In the genomic region with DNA sequence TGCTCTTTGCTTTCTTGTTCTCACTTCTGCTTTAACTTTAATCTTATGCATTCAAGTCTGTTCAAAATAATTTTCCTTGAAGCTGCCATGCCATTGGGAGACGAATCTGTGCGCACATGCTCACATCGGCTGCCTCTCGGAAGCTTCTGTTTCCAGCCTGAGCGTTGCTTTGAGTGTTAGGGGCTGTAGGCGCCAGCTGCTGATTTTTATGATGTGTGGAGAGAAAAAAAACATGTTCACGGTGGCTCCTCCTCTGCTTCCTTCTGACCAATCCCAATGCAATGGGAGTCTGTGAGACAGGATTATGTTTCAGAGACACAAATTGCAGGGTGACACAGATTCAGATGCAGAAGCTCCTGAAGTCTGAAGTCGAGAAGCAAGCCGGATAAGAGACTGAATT, we compare ENCODE assay signal across 9 cellular contexts. TPM values are rescaled to one million over a fixed set of nuclear protein-coding genes. Genes with fewer than 3 reads are reported as not detected.
A peak's percentile ranks its signal among the peaks of the same experiment; 100 is the strongest.
DNase-seq lines count a peak whose midpoint lies in the region; ATAC-seq and TF ChIP-seq lines count a peak whose summit lies in the region.
"Had no signal": no experiment of that assay in that cellular context is flagged by ENCODE, and none has a peak within 500 bp of the region (broad histone marks: within the 10 kb centered on the region; RNA-seq: fewer than 3 reads in every experiment).

A gene (minus strand): TSS at position 178 of the 400 bp plus-strand sequence. CDS start 426 bp downstream, outside the sequence.

- H3K27ac ChIP-seq in hepatocyte, result no peak within 1 kb of the TSS
- no peak within 1 kb of the TSS for H3K27ac ChIP-seq in CD8-positive, alpha-beta T cell (ENCODE audit: low read depth, low read length)

- in situ Hi-C loops in KBM-7 (cut with MboI; ENCODE audit: low pct_unique_long_range_greater_than_20kb, low sequenced_read_pairs), result no loop called here

- no peaks in the 10 kb centered on the region for H3K36me3 ChIP-seq in hepatocyte (replicated peaks; ENCODE audit: insufficient read depth, low read depth)
- no peaks in the 10 kb centered on the region for H3K36me3 ChIP-seq in CD8-positive, alpha-beta T cell (ENCODE audit: insufficient read depth, low read length)

- no peaks in the 10 kb centered on the region for H3K27me3 ChIP-seq in hepatocyte
- H3K27me3 ChIP-seq in CD8-positive, alpha-beta T cell (ENCODE audit: insufficient read depth, low read length), result no peaks in the 10 kb centered on the region

- H3K27me3 Mint-ChIP-seq in type B pancreatic cell, result peaks cover 5% of the 10 kb centered on the region
- no peaks in the 10 kb centered on the region for H3K27me3 Mint-ChIP-seq in CD8-positive, alpha-beta T cell (ENCODE audit: low read depth)

- POLR2A ChIA-PET in CD8-positive, alpha-beta T cell (lab: Charles Lee), result no interaction called here

- no peak within 1 kb of the TSS for H3K27ac Mint-ChIP-seq in type B pancreatic cell
- H3K27ac Mint-ChIP-seq in CD8-positive, alpha-beta T cell, result no peak within 1 kb of the TSS

- no peak for TF ChIP-seq CTCF in hepatocyte (IDR thresholded peaks at IDR 0.05; ENCODE audit: poor library complexity)
- TF ChIP-seq CTCF in type B pancreatic cell (conservative IDR thresholded peaks at IDR 0.05), result no peak
- no peak for TF ChIP-seq CTCF in CD8-positive, alpha-beta T cell (IDR thresholded peaks at IDR 0.05)

- intact Hi-C loops in CD8-positive, alpha-beta T cell (cut with DNase I, micrococcal nuclease), result no loop called here

- H3K4me1 ChIP-seq in hepatocyte (ENCODE audit: insufficient read depth), result no peaks in the 10 kb centered on the region
- H3K4me1 ChIP-seq in CD8-positive, alpha-beta T cell (ENCODE audit: insufficient read depth, low read length), result no peaks in the 10 kb centered on the region

- ATAC-seq in SK-N-SH treated with all-trans-retinoic acid at 6 μM for 48 hours (peak; percentile 100), GM21737 (IDR thresholded peaks at IDR 0.05; ENCODE audit: unreplicated experiment) (no peak)
- no peak for ATAC-seq in CD8-positive, alpha-beta T cell
- ATAC-seq: GM12878 had no signal

- H3K4me2 ChIP-seq in hepatocyte, result peak within 1 kb of the TSS; percentile 67

- peak within 1 kb of the TSS; percentile 77 for H3K4me3 Mint-ChIP-seq in type B pancreatic cell
- no peak within 1 kb of the TSS for H3K4me3 Mint-ChIP-seq in CD8-positive, alpha-beta T cell

- no peaks in the 10 kb centered on the region for H3K9me2 ChIP-seq in hepatocyte (replicated peaks; ENCODE audit: insufficient read depth)

- WGBS in hepatocyte (ENCODE audit: low lambda C conversion rate, missing lambda C conversion rate), result 23% methylated on average over 9 of the region's 9 CpGs

- no peaks in the 10 kb centered on the region for H3K79me2 ChIP-seq in hepatocyte

- peaks cover 9% of the 10 kb centered on the region for H3K4me1 Mint-ChIP-seq in type B pancreatic cell (ENCODE audit: unreplicated experiment)
- H3K4me1 Mint-ChIP-seq in CD8-positive, alpha-beta T cell (ENCODE audit: low read depth), result no peaks in the 10 kb centered on the region

- peak within 1 kb of the TSS; percentile 27 for H2AFZ ChIP-seq in hepatocyte

- H3K9me3 Mint-ChIP-seq in type B pancreatic cell, result no peaks in the 10 kb centered on the region
- no peaks in the 10 kb centered on the region for H3K9me3 Mint-ChIP-seq in CD8-positive, alpha-beta T cell

- H3K4me3 ChIP-seq in hepatocyte, result no peak within 1 kb of the TSS
- H3K4me3 ChIP-seq in CD8-positive, alpha-beta T cell (ENCODE audit: low read depth, low read length), result no peak within 1 kb of the TSS
- H3K4me3 ChIP-seq: GM12878 had no signal

- H3K9me3 ChIP-seq in hepatocyte (ENCODE audit: low read depth), result no peaks in the 10 kb centered on the region
- no peaks in the 10 kb centered on the region for H3K9me3 ChIP-seq in CD8-positive, alpha-beta T cell (ENCODE audit: low read length)

- no peaks in the 10 kb centered on the region for H3K36me3 Mint-ChIP-seq in type B pancreatic cell
- no peaks in the 10 kb centered on the region for H3K36me3 Mint-ChIP-seq in CD8-positive, alpha-beta T cell

- no peaks in the 10 kb centered on the region for H4K20me1 ChIP-seq in hepatocyte (ENCODE audit: insufficient read depth, poor library complexity, severe bottlenecking)

- DNase-seq in AG20443 (ENCODE audit: low spot score) (peak; percentile 89), NCI-H1048 (lab: John Stamatoyannopoulos, UW) (peak; percentile 16), hepatocyte (ENCODE audit: low spot score) (peak; percentile 67), type B pancreatic cell (ENCODE audit: extremely low spot score, unreplicated experiment) (no peak), KBM-7 (no peak)
- no peak for DNase-seq in CD8-positive, alpha-beta T cell

- CTCF ChIA-PET in CD8-positive, alpha-beta T cell (lab: Charles Lee), result no interaction called here

TF ChIP-seq in SK-N-SH treated with all-trans-retinoic acid at 6 μM for 48 hours, 23 proteins besides CTCF, POLR2A, EP300 and RAD21:
- TF ChIP-seq ZNF565 (CRISPR knock-in tag; conservative IDR thresholded peaks at IDR 0.05; ENCODE audit: low read depth), result no peak
- TF ChIP-seq ZNF8 (CRISPR knock-in tag; IDR thresholded peaks at IDR 0.05), result no peak
- TF ChIP-seq TCF4 (CRISPR knock-in tag; IDR thresholded peaks at IDR 0.05; ENCODE audit: borderline replicate concordance), result peak; percentile 30; the same call in 1 of the 2 replicates
TF ChIP-seq in SK-N-SH treated with all-trans-retinoic acid at 6 μM for 48 hours: peak in this region for 1.

RNA-seq across cellular contexts. Expression of the gene that starts here (rescaled TPM):
- not detected in 2 replicates for total RNA-seq in hepatocyte
- not detected in 2 replicates for polyA plus RNA-seq in hepatocyte
- 1.3 TPM in 1 of 2 replicates, not detected in the other for total RNA-seq in type B pancreatic cell (ENCODE audit: low replicate concordance)
- not detected for total RNA-seq in CD8-positive, alpha-beta T cell
- total RNA-seq: GM12878 had no signal
- polyA plus RNA-seq: GM12878 had no signal

Comparison
In these comparisons a context has a peak if more than half of its experiments do, and no peak if none do; other contexts are left out.
1. Peak in DNase-seq and H3K4me2 ChIP-seq in hepatocyte; RNA of the gene not detected or under 1 TPM.
2. DNase-seq: peak in AG20443 (single experiment) and NCI-H1048 (single experiment); none in type B pancreatic cell (single experiment), CD8-positive, alpha-beta T cell (0 of 7) and KBM-7 (single experiment).